ENCODE assay signal across 10 cellular contexts in genomic region chr7:151694828-151695580, GRCh38.
DNase-seq lines count a peak whose midpoint lies in the region; ATAC-seq and TF ChIP-seq lines count a peak whose summit lies in the region.
"Had no signal": no experiment of that assay in that cellular context is flagged by ENCODE, and none has a peak within 500 bp of the region (broad histone marks: within the 10 kb centered on the region; RNA-seq: fewer than 3 reads in every experiment).

No MANE protein-coding gene starts in this region.

- H3K27ac ChIP-seq in PC-9, result peak overlapping the region; percentile 54
- H3K27ac ChIP-seq in left ventricle myocardium inferior (replicated peaks), result peak overlapping the region; percentile 87

- no peaks in the 10 kb centered on the region for H3K79me2 ChIP-seq in PC-9 (ENCODE audit: low read depth)

- DNase-seq in ELF-1 (ENCODE audit: low read depth, low spot score) (peak; percentile 78), PC-9 (peak; percentile 76 to 97), left ventricle myocardium inferior (peak; percentile 75), sciatic nerve (ENCODE audit: low spot score) (no peak)
- DNase-seq: kidney glomerular epithelial cell, T-helper 9 cell had no signal

- no TSS peak for BruUV-seq in PC-9 (replicated peaks; lab: Mats Ljungman, UMichigan)

- ATAC-seq in sciatic nerve (peak; percentile 58), HG03039 (IDR thresholded peaks at IDR 0.05; ENCODE audit: unreplicated experiment) (no peak), HG03280 (IDR thresholded peaks at IDR 0.05; ENCODE audit: unreplicated experiment) (no peak), HG02885 (IDR thresholded peaks at IDR 0.05; ENCODE audit: poor library complexity, unreplicated experiment) (no peak), HG03469 (IDR thresholded peaks at IDR 0.05; ENCODE audit: unreplicated experiment) (no peak)

- peak overlapping the region; percentile 54 for H3K4me2 ChIP-seq in PC-9

- intact Hi-C loops in PC-9 (cut with micrococcal nuclease; ENCODE audit: unreplicated experiment), result loop anchor here (1.0 to 2.0 kb wide), 4 partner anchors 8 to 59 kb away; no protein-coding TSS in a partner anchor
- intact Hi-C loops in left ventricle myocardium inferior (cut with micrococcal nuclease), result no loop called here
- intact Hi-C loops in sciatic nerve (cut with DNase I), result no loop called here

- H3F3A ChIP-seq in PC-9 (ENCODE audit: insufficient read depth, low read depth), result peaks cover 55% of the 10 kb centered on the region

- POLR2A ChIA-PET in PC-9 (lab: Charles Lee; ENCODE audit: unreplicated experiment), result interaction anchor here (0.6 kb wide), 1 partner anchor 48 kb away, joined by 7 read pairs; no protein-coding TSS in a partner anchor

- H3K27me3 ChIP-seq in PC-9 (ENCODE audit: insufficient read depth, low read depth) (no peaks in the 10 kb centered on the region), left ventricle myocardium inferior (ENCODE audit: low read depth) (no peaks in the 10 kb centered on the region)

- H3K9me2 ChIP-seq in PC-9 (ENCODE audit: insufficient read depth), result no peaks in the 10 kb centered on the region

- CTCF ChIA-PET in PC-9 (lab: Charles Lee), result interaction anchor here (0.7 to 0.8 kb wide), 2 partner anchors 64 to 71 kb away, joined by 4 read pairs; no protein-coding TSS in a partner anchor

- TF ChIP-seq CTCF in PC-9 (conservative IDR thresholded peaks at IDR 0.05), result no peak
- TF ChIP-seq CTCF in left ventricle myocardium inferior (IDR thresholded peaks at IDR 0.05; ENCODE audit: borderline replicate concordance), result no peak

- no peaks in the 10 kb centered on the region for H3K9me3 ChIP-seq in PC-9 (ENCODE audit: insufficient read depth, low read depth)
- H3K9me3 ChIP-seq in left ventricle myocardium inferior (replicated peaks), result no peaks in the 10 kb centered on the region

- no peak overlapping the region for H3K4me3 ChIP-seq in PC-9
- H3K4me3 ChIP-seq in left ventricle myocardium inferior, result peak overlapping the region; percentile 19

- H3K36me3 ChIP-seq in PC-9 (ENCODE audit: low read depth), result no peaks in the 10 kb centered on the region
- no peaks in the 10 kb centered on the region for H3K36me3 ChIP-seq in left ventricle myocardium inferior

- H3K4me1 ChIP-seq in PC-9 (replicated peaks; ENCODE audit: insufficient read depth) (peaks cover 65% of the 10 kb centered on the region), left ventricle myocardium inferior (peaks cover 83% of the 10 kb centered on the region)

- no peaks in the 10 kb centered on the region for H4K20me1 ChIP-seq in PC-9 (ENCODE audit: insufficient read depth)

- no peak overlapping the region for H2AFZ ChIP-seq in PC-9
